In genomic region chrX:44675364-44676024, GRCh38 we compare ENCODE assay signal across 9 cellular contexts.
DNase-seq lines count a peak whose midpoint lies in the region; ATAC-seq and TF ChIP-seq lines count a peak whose summit lies in the region.
"Had no signal": no experiment of that assay in that cellular context is flagged by ENCODE, and none has a peak within 500 bp of the region (broad histone marks: within the 10 kb centered on the region; RNA-seq: fewer than 3 reads in every experiment).

No MANE protein-coding gene starts in this region.

- no peaks in the 10 kb centered on the region for H3K36me3 ChIP-seq in lung (ENCODE audit: control insufficient read depth in 2 of 2, insufficient read depth in 2 of 2, low read length in 2 of 2)

- DNase-seq in COLO668 (lab: John Stamatoyannopoulos, UW; ENCODE audit: unreplicated experiment) = peak; percentile 2
- peak; percentile 95 for DNase-seq in NCI-H1694 (lab: John Stamatoyannopoulos, UW)
- peak; percentile 43 for DNase-seq in lung (ENCODE audit: low spot score)
- DNase-seq in cortex of kidney (lab: John Stamatoyannopoulos, UW) = no peak
- no peak for DNase-seq in stimulated activated CD4-positive, alpha-beta T cell treated with anti-CD3 and anti-CD28 coated beads, Interleukin-4, amount 100 ng/mL, for 24 hours
- no peak for DNase-seq in activated CD8-positive, alpha-beta memory T cell treated with anti-CD3 and anti-CD28 coated beads for 24 hours

- H3K27me3 Mint-ChIP-seq in brain = no peaks in the 10 kb centered on the region

- no peak overlapping the region for H3K27ac ChIP-seq in lung (ENCODE audit: low read depth in 1 of 2, low read length in 1 of 2)

- TF ChIP-seq CTCF in brain (conservative IDR thresholded peaks at IDR 0.05) = no peak
- no peak for TF ChIP-seq CTCF in lung (IDR thresholded peaks at IDR 0.05; ENCODE audit: control extremely low read depth, extremely low read depth)

- H3K4me1 ChIP-seq in lung (ENCODE audit: control insufficient read depth in 2 of 2, insufficient read depth in 2 of 2, low read length in 2 of 2) = no peaks in the 10 kb centered on the region

- H3K27me3 ChIP-seq in lung (ENCODE audit: control insufficient read depth, insufficient read depth) = no peaks in the 10 kb centered on the region

- WGBS in lung, 2 donors = 68 to 84% methylated on average over 10 of the region's 10 CpGs

- ATAC-seq in lung (ENCODE audit: insufficient read depth, low FRiP score) (peak; percentile 47), HG03135 (IDR thresholded peaks at IDR 0.05; ENCODE audit: unreplicated experiment) (no peak)

- H3K9me3 ChIP-seq in lung (ENCODE audit: control insufficient read depth in 2 of 2, insufficient read depth in 1 of 2, low read length in 1 of 2) = no peaks in the 10 kb centered on the region

- H3K4me1 Mint-ChIP-seq in brain = peaks cover 11% of the 10 kb centered on the region
- H3K4me1 Mint-ChIP-seq: memory B cell had no signal

- H3K9me3 Mint-ChIP-seq in brain = peaks cover 0 to 4% (median 0%) of the 10 kb centered on the region in 5 experiments
- H3K9me3 Mint-ChIP-seq: memory B cell had no signal

- H3K4me3 ChIP-seq in lung = no peak overlapping the region

- no peaks in the 10 kb centered on the region for H3K36me3 Mint-ChIP-seq in brain
- H3K36me3 Mint-ChIP-seq: memory B cell had no signal

- H3K27ac Mint-ChIP-seq in brain = peak overlapping the region; percentile 47 to 90 (median 85)
- H3K27ac Mint-ChIP-seq: memory B cell had no signal

- peak overlapping the region in 1 of 5 experiments; percentile 66 for H3K4me3 Mint-ChIP-seq in brain
- H3K4me3 Mint-ChIP-seq: memory B cell had no signal

Comparison
In these comparisons a context has a peak if more than half of its experiments do, and no peak if none do; other contexts are left out.
1. DNase-seq: peak in COLO668 (single experiment), NCI-H1694 (single experiment) and lung (single experiment); none in cortex of kidney (single experiment), stimulated activated CD4-positive, alpha-beta T cell treated with anti-CD3 and anti-CD28 coated beads, Interleukin-4, amount 100 ng/mL, for 24 hours (single experiment) and activated CD8-positive, alpha-beta memory T cell treated with anti-CD3 and anti-CD28 coated beads for 24 hours (single experiment).